ENCODE assay signal across 3 cellular contexts in the genomic region with DNA sequence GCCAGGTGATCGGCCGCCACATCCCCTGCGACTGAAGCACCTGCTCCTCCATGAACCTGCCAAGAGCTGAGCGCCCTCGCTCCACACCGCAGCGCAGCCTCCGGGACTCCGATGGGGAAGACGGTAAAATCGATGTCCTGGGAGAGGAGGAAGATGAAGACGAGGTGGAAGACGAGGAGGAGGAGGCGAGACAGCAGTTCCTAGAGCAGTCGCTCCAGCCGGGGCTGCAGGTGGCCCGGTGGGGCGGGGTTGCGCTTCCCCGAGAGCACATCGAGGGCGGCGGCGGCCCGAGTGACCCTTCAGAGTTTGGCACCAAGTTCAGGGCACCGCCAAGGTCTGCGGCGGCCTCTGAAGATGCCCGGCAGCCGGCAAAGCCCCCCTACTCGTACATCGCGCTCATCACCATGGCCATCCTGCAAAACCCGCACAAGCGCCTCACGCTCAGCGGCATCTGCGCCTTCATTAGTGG. TPM values are rescaled to one million over a fixed set of nuclear protein-coding genes. Genes with fewer than 3 reads are reported as not detected.
"Had no signal": no experiment of that assay in that cellular context is flagged by ENCODE, and none has a peak within 500 bp of the region (broad histone marks: within the 10 kb centered on the region; RNA-seq: fewer than 3 reads in every experiment).

A gene (plus strand): TSS at position 51 of the 469 bp plus-strand sequence. CDS start 0 bp downstream, at position 51.

RNA-seq across cellular contexts. Expression of the gene that starts here (rescaled TPM):
- total RNA-seq: esophagus muscularis mucosa; T-helper 1 cell treated with Interleukin-12 subunit alpha and Interleukin-12 subunit beta and Interleukin-4 antibody, amounts not matched to agents 30 ng/mL and 1 ng/mL, for 36 hours had no signal
- polyA plus RNA-seq: endothelial cell of umbilical vein had no signal
